Comparison of ENCODE assay signal across 10 cellular contexts in genomic region chr16:66746682-66747081, GRCh38. TPM values are rescaled to one million over a fixed set of nuclear protein-coding genes. Genes with fewer than 3 reads are reported as not detected.
DNase-seq lines count a peak whose midpoint lies in the region; ATAC-seq and TF ChIP-seq lines count a peak whose summit lies in the region.
"Had no signal": no experiment of that assay in that cellular context is flagged by ENCODE, and none has a peak within 500 bp of the region (broad histone marks: within the 10 kb centered on the region; RNA-seq: fewer than 3 reads in every experiment).

No MANE protein-coding gene starts in this region.

- peak overlapping the region; percentile 30 to 94 (median 57); a peak in 21 of 22 replicates for H3K4me2 ChIP-seq in BLaER1 treated with 17β-estradiol and CSF1 and Interleukin-3, amounts not matched to agents 10 nM and 100 nM

- no peak overlapping the region for H3K4me3 ChIP-seq in BLaER1 treated with 17β-estradiol and CSF1 and Interleukin-3, amounts not matched to agents 10 nM and 100 nM
- H3K4me3 ChIP-seq in iPS-15b (ENCODE audit: low read depth, low read length): no peak overlapping the region
- H3K4me3 ChIP-seq in A673 (ENCODE audit: low read depth, low read length, poor library complexity, severe bottlenecking): no peak overlapping the region

- H3K27me3 ChIP-seq in BLaER1 treated with 17β-estradiol and CSF1 and Interleukin-3, amounts not matched to agents 10 nM and 100 nM: no peaks in the 10 kb centered on the region; a peak in 1 of 22 replicates
- no peaks in the 10 kb centered on the region for H3K27me3 ChIP-seq in iPS-15b (ENCODE audit: control insufficient read depth, insufficient read depth, low read length)
- no peaks in the 10 kb centered on the region for H3K27me3 ChIP-seq in A673 (replicated peaks; ENCODE audit: insufficient read depth, low read depth, low read length, poor library complexity)

- ATAC-seq in GM21423 (IDR thresholded peaks at IDR 0.05; ENCODE audit: unreplicated experiment) (peak; percentile 54), GM21528 (IDR thresholded peaks at IDR 0.05; ENCODE audit: low FRiP score, unreplicated experiment) (no peak)
- ATAC-seq: left cardiac atrium had no signal

- H3K4me1 ChIP-seq in BLaER1 treated with 17β-estradiol and CSF1 and Interleukin-3, amounts not matched to agents 10 nM and 100 nM: peaks cover 50 to 77% (median 60%) of the 10 kb centered on the region in 10 experiments
- H3K4me1 ChIP-seq in iPS-15b (ENCODE audit: control insufficient read depth, insufficient read depth, low read length): peaks cover 6% of the 10 kb centered on the region
- H3K4me1 ChIP-seq in A673 (ENCODE audit: insufficient read depth, low read length, poor library complexity, severe bottlenecking): peaks cover 14% of the 10 kb centered on the region

- H3K27ac ChIP-seq in BLaER1 treated with 17β-estradiol and CSF1 and Interleukin-3, amounts not matched to agents 10 nM and 100 nM: peak overlapping the region in 3 of 11 experiments; percentile 18 to 26 (median 23); a peak in 3 of 22 replicates
- H3K27ac ChIP-seq in A673 (ENCODE audit: low read depth, low read length, poor library complexity, severe bottlenecking): no peak overlapping the region

- peaks cover 80 to 95% (median 89%) of the 10 kb centered on the region in 11 experiments; a peak in 20 of 22 replicates for H4K20me1 ChIP-seq in BLaER1 treated with 17β-estradiol and CSF1 and Interleukin-3, amounts not matched to agents 10 nM and 100 nM

- no TSS peak for BruUV-seq in A673 (replicated peaks; lab: Mats Ljungman, UMichigan)

- no peak overlapping the region for H3K9ac ChIP-seq in BLaER1 treated with 17β-estradiol and CSF1 and Interleukin-3, amounts not matched to agents 10 nM and 100 nM
- peak overlapping the region; percentile 37 for H3K9ac ChIP-seq in iPS-15b (ENCODE audit: low read depth, low read length)

- TF ChIP-seq CTCF in A673 (conservative IDR thresholded peaks at IDR 0.05; ENCODE audit: low read depth, low read length): no peak

- POLR2A ChIA-PET in A673 (lab: Charles Lee; ENCODE audit: low non-redundant PET): no interaction called here

- CTCF ChIA-PET in A673 (lab: Charles Lee): no interaction called here

- peaks cover 62 to 86% (median 78%) of the 10 kb centered on the region in 11 experiments for H3K36me3 ChIP-seq in BLaER1 treated with 17β-estradiol and CSF1 and Interleukin-3, amounts not matched to agents 10 nM and 100 nM
- H3K36me3 ChIP-seq in iPS-15b (ENCODE audit: control insufficient read depth, insufficient read depth, low read length) (peaks cover 39% of the 10 kb centered on the region), A673 (ENCODE audit: insufficient read depth, low read length, poor library complexity, severe bottlenecking) (peaks cover 71% of the 10 kb centered on the region)

- DNase-seq in SIG-M5 (lab: John Stamatoyannopoulos, UW) (peak; percentile 93), A673 (ENCODE audit: low spot score) (no peak), LoVo (ENCODE audit: low spot score) (no peak), NCI-H526 (lab: John Stamatoyannopoulos, UW) (no peak)
- DNase-seq: left cardiac atrium, small intestine had no signal

- no peaks in the 10 kb centered on the region for H3K9me3 ChIP-seq in BLaER1 treated with 17β-estradiol and CSF1 and Interleukin-3, amounts not matched to agents 10 nM and 100 nM (replicated peaks in 1 of 11)
- no peaks in the 10 kb centered on the region for H3K9me3 ChIP-seq in iPS-15b (ENCODE audit: control insufficient read depth, insufficient read depth, low read length)
- no peaks in the 10 kb centered on the region for H3K9me3 ChIP-seq in A673 (ENCODE audit: low read depth, low read length, poor library complexity, severe bottlenecking)

- intact Hi-C loops in A673 (cut with micrococcal nuclease; ENCODE audit: unreplicated experiment): no loop called here

RNA-seq across cellular contexts. Expression of gene DYNC1LI2, which starts 4.7 kb away (rescaled TPM):
- 149 and 164 TPM in 2 replicates for total RNA-seq in A673 (2021)

RNA-seq across cellular contexts. Expression of gene CMTM4, which starts 50.1 kb away (rescaled TPM):
- 30.3 and 37.7 TPM in 2 replicates for total RNA-seq in A673 (2021)

RNA-seq across cellular contexts. Expression of gene TERB1, which starts 54.7 kb away (rescaled TPM):
- 0.28 TPM in 1 of 2 replicates, not detected in the other for total RNA-seq in A673 (2021)
- total RNA-seq: left cardiac atrium had no signal
